15 cellular contexts compared by ENCODE assay signal in the genomic region with DNA sequence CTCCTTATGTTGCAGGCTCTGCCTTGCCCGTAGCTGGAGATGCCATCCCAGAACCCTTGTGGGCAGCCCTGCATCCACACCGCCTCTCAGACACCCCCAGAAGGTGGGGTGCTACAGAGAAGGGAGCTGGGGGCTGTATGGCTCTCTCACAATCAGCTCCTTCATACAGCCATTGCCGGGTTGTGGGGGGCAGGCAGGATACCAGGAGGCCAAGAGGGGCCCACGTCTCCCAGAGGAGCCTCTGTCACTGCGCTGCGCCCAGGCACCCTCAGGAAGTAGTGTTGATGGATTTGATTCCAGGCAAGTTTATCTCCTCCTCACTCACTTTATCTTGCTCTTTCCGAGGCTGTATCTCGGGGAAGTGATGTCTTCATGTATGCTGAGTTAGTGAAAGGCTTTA.
A peak's percentile ranks its signal among the peaks of the same experiment; 100 is the strongest.
DNase-seq lines count a peak whose midpoint lies in the region; ATAC-seq and TF ChIP-seq lines count a peak whose summit lies in the region.
"Had no signal": no experiment of that assay in that cellular context is flagged by ENCODE, and none has a peak within 500 bp of the region (broad histone marks: within the 10 kb centered on the region; RNA-seq: fewer than 3 reads in every experiment).

No MANE protein-coding gene starts in this region.

- no peak overlapping the region for H3K9ac ChIP-seq in SK-N-SH

- CTCF ChIA-PET in SK-N-SH (lab: Yijun Ruan, JAX) = interaction anchor here (1.0 to 4.2 kb wide), 3 partner anchors 18 to 299 kb away, joined by 3 to 35 read pairs (median 11); no protein-coding TSS in a partner anchor

- no peaks in the 10 kb centered on the region for H3K79me2 ChIP-seq in SK-N-SH (ENCODE audit: insufficient read depth)
- H3K79me2 ChIP-seq in hepatocyte = no peaks in the 10 kb centered on the region

- DNase-seq in SK-N-SH = peak; percentile 27
- no peak for DNase-seq in right atrium auricular region (ENCODE audit: low spot score)
- DNase-seq in Right ventricle myocardium superior = no peak
- DNase-seq in hepatocyte (ENCODE audit: low spot score) = no peak
- DNase-seq in spleen = no peak
- DNase-seq in NCI-H2029 (lab: John Stamatoyannopoulos, UW) = no peak
- DNase-seq in natural killer cell = no peak
- DNase-seq: AML-193; Caco-2; CD4-positive, alpha-beta T cell had no signal

- no peak overlapping the region for H3K4me3 Mint-ChIP-seq in natural killer cell
- H3K4me3 Mint-ChIP-seq: CD4-positive, alpha-beta T cell had no signal

- no peaks in the 10 kb centered on the region for H3K4me1 Mint-ChIP-seq in natural killer cell

- H3K9me2 ChIP-seq in SK-N-SH (no peaks in the 10 kb centered on the region), hepatocyte (replicated peaks; ENCODE audit: insufficient read depth) (no peaks in the 10 kb centered on the region)

- no peak overlapping the region for H3K4me3 ChIP-seq in SK-N-SH (ENCODE audit: low read depth in 2 of 2, low read length in 1 of 2)
- H3K4me3 ChIP-seq in right atrium auricular region = no peak overlapping the region
- H3K4me3 ChIP-seq in hepatocyte = no peak overlapping the region
- no peak overlapping the region for H3K4me3 ChIP-seq in spleen
- H3K4me3 ChIP-seq: A549, HAP-1 had no signal

- no peak overlapping the region for H2AFZ ChIP-seq in SK-N-SH (ENCODE audit: low read depth)
- H2AFZ ChIP-seq in hepatocyte = no peak overlapping the region

- no peaks in the 10 kb centered on the region for H3K9me3 Mint-ChIP-seq in natural killer cell
- H3K9me3 Mint-ChIP-seq: CD4-positive, alpha-beta T cell had no signal

- TF ChIP-seq EP300 in SK-N-SH (IDR thresholded peaks at IDR 0.05; ENCODE audit: borderline replicate concordance in 1 of 2, low read depth in 1 of 2, low read length in 1 of 2) = no peak

- no peak for TF ChIP-seq POLR2A in spleen (IDR thresholded peaks at IDR 0.05)

- no peak overlapping the region for H3K27ac Mint-ChIP-seq in natural killer cell
- H3K27ac Mint-ChIP-seq: CD4-positive, alpha-beta T cell had no signal

- no peaks in the 10 kb centered on the region for H3F3A ChIP-seq in SK-N-SH (replicated peaks; ENCODE audit: insufficient read depth)

- no peak for ATAC-seq in SK-N-SH treated with all-trans-retinoic acid at 6 μM for 48 hours
- ATAC-seq in Right ventricle myocardium superior (ENCODE audit: poor library complexity) = no peak
- no peak for ATAC-seq in natural killer cell
- ATAC-seq: A549 had no signal

- H3K36me3 ChIP-seq in SK-N-SH (replicated peaks in 1 of 2; ENCODE audit: control insufficient read depth in 1 of 2, insufficient read depth in 2 of 2, low read length in 1 of 2) = no peaks in the 10 kb centered on the region
- H3K36me3 ChIP-seq in right atrium auricular region = no peaks in the 10 kb centered on the region
- no peaks in the 10 kb centered on the region for H3K36me3 ChIP-seq in hepatocyte (replicated peaks; ENCODE audit: insufficient read depth, low read depth)
- no peaks in the 10 kb centered on the region for H3K36me3 ChIP-seq in spleen
- H3K36me3 ChIP-seq: HAP-1 had no signal

- no peaks in the 10 kb centered on the region for H3K9me3 ChIP-seq in SK-N-SH
- H3K9me3 ChIP-seq in right atrium auricular region = no peaks in the 10 kb centered on the region
- no peaks in the 10 kb centered on the region for H3K9me3 ChIP-seq in hepatocyte (ENCODE audit: low read depth)
- H3K9me3 ChIP-seq in spleen = no peaks in the 10 kb centered on the region
- H3K9me3 ChIP-seq: A549, Caco-2, HAP-1 had no signal

- H3K4me2 ChIP-seq in SK-N-SH = no peak overlapping the region
- H3K4me2 ChIP-seq in hepatocyte = peak overlapping the region; percentile 31
- H3K4me2 ChIP-seq: A549 had no signal

- intact Hi-C loops in Right ventricle myocardium superior (cut with DNase I) (no loop called here), spleen (cut with DNase I; ENCODE audit: low total_unique reads) (no loop called here), natural killer cell (cut with micrococcal nuclease) (no loop called here)

- no peaks in the 10 kb centered on the region for H3K36me3 Mint-ChIP-seq in natural killer cell

- TF ChIP-seq CTCF in SK-N-SH (IDR thresholded peaks at IDR 0.05) (no peak), right atrium auricular region (IDR thresholded peaks at IDR 0.05) (no peak), hepatocyte (IDR thresholded peaks at IDR 0.05; ENCODE audit: poor library complexity) (no peak), spleen (IDR thresholded peaks at IDR 0.05 in 8 of 11, conservative IDR thresholded peaks at IDR 0.05 in 3 of 11) (no peak), natural killer cell (IDR thresholded peaks at IDR 0.05) (no peak)

- H3K27me3 ChIP-seq in SK-N-SH (ENCODE audit: insufficient read depth) = no peaks in the 10 kb centered on the region; the same call in 1 of the 2 replicates
- H3K27me3 ChIP-seq in right atrium auricular region = no peaks in the 10 kb centered on the region
- H3K27me3 ChIP-seq in hepatocyte = no peaks in the 10 kb centered on the region
- peaks cover 0 to 27% (median 0%) of the 10 kb centered on the region in 7 donors for H3K27me3 ChIP-seq in spleen (replicated peaks in 1 of 7)

- no peak for TF ChIP-seq RAD21 in SK-N-SH (IDR thresholded peaks at IDR 0.05; ENCODE audit: low read length)

- H4K20me1 ChIP-seq in SK-N-SH (ENCODE audit: insufficient read depth) (no peaks in the 10 kb centered on the region), hepatocyte (ENCODE audit: insufficient read depth, poor library complexity, severe bottlenecking) (no peaks in the 10 kb centered on the region)

- H3K4me1 ChIP-seq in SK-N-SH (ENCODE audit: control insufficient read depth in 1 of 2, insufficient read depth in 2 of 2, low read depth in 1 of 2, low read length in 1 of 2) = peaks cover 0 to 49% of the 10 kb centered on the region in 2 experiments; a peak in 2 of 4 replicates
- peaks cover 0 to 33% of the 10 kb centered on the region in 2 donors for H3K4me1 ChIP-seq in right atrium auricular region
- H3K4me1 ChIP-seq in hepatocyte (ENCODE audit: insufficient read depth) = peaks cover 16% of the 10 kb centered on the region
- peaks cover 0 to 5% (median 0%) of the 10 kb centered on the region in 6 donors for H3K4me1 ChIP-seq in spleen
- H3K4me1 ChIP-seq: A549, Caco-2, HAP-1 had no signal

- POLR2A ChIA-PET in SK-N-SH (lab: Yijun Ruan, JAX) = no interaction called here

- H3K27me3 Mint-ChIP-seq in natural killer cell (ENCODE audit: low read depth in 2 of 2) = peaks cover 4 to 10% of the 10 kb centered on the region in 2 donors

- peak overlapping the region in 1 of 2 experiments; percentile 72; a peak in 2 of 4 replicates for H3K27ac ChIP-seq in SK-N-SH (ENCODE audit: low read depth in 2 of 2, low read length in 1 of 2)
- H3K27ac ChIP-seq in right atrium auricular region = peak overlapping the region; percentile 66 to 82
- H3K27ac ChIP-seq in hepatocyte = peak overlapping the region; percentile 71
- peak overlapping the region in 6 of 8 donors; percentile 17 to 40 (median 33) for H3K27ac ChIP-seq in spleen
- H3K27ac ChIP-seq: 22Rv1, A549, C4-2B had no signal

- WGBS in SK-N-SH (ENCODE audit: low lambda C conversion rate) = 46% methylated on average over 8 of the region's 8 CpGs
- WGBS in hepatocyte (ENCODE audit: low lambda C conversion rate, missing lambda C conversion rate) = 71% methylated on average over 8 of the region's 8 CpGs
- WGBS in spleen, 5 donors = 67 to 81% (median 75%) methylated on average over 8 of the region's 8 CpGs

TF ChIP-seq in SK-N-SH, 30 proteins besides CTCF, POLR2A, EP300 and RAD21:
- TF ChIP-seq YY1 (IDR thresholded peaks at IDR 0.05; ENCODE audit: low read depth) = no peak
- TF ChIP-seq NFIC (IDR thresholded peaks at IDR 0.05; ENCODE audit: borderline replicate concordance) = no peak
- TF ChIP-seq TEAD4 (IDR thresholded peaks at IDR 0.05; ENCODE audit: borderline replicate concordance, insufficient read depth) = no peak
- TF ChIP-seq GATA2 (CRISPR knock-in tag; IDR thresholded peaks at IDR 0.05) = peak; percentile 32; the same call in 1 of the 2 replicates
TF ChIP-seq in SK-N-SH: peak in this region for 1.

TF ChIP-seq in SK-N-SH treated with all-trans-retinoic acid at 6 μM for 48 hours, 23 proteins besides CTCF, POLR2A, EP300 and RAD21 (continues in another document):
- TF ChIP-seq TCF4 (CRISPR knock-in tag; IDR thresholded peaks at IDR 0.05; ENCODE audit: borderline replicate concordance) (no peak), TSHZ2 (CRISPR knock-in tag; IDR thresholded peaks at IDR 0.05) (no peak), SNAI2 (CRISPR knock-in tag; IDR thresholded peaks at IDR 0.05) (no peak), BACH2 (CRISPR knock-in tag; IDR thresholded peaks at IDR 0.05; ENCODE audit: borderline replicate concordance) (no peak), PPARA (CRISPR knock-in tag; IDR thresholded peaks at IDR 0.05; ENCODE audit: borderline replicate concordance) (no peak), OSR1 (CRISPR knock-in tag; IDR thresholded peaks at IDR 0.05) (no peak), TOX (CRISPR knock-in tag; IDR thresholded peaks at IDR 0.05; ENCODE audit: borderline replicate concordance) (no peak), ZNF70 (CRISPR knock-in tag; IDR thresholded peaks at IDR 0.05) (no peak), ZFP30 (CRISPR knock-in tag; IDR thresholded peaks at IDR 0.05) (no peak), ZNF565 (CRISPR knock-in tag; conservative IDR thresholded peaks at IDR 0.05; ENCODE audit: low read depth) (no peak)
